In genomic region chr3:196985298-196985697, GRCh38 we compare ENCODE assay signal across 17 cellular contexts.
"Had no signal": no experiment of that assay in that cellular context is flagged by ENCODE, and none has a peak within 500 bp of the region (broad histone marks: within the 10 kb centered on the region; RNA-seq: fewer than 3 reads in every experiment).

No MANE protein-coding gene starts in this region.

- H3K4me1 ChIP-seq: colonic mucosa, foreskin keratinocyte, tibial artery, upper lobe of left lung, vagina had no signal

- H3K27ac ChIP-seq: colonic mucosa, foreskin keratinocyte, right atrium auricular region, tibial artery, upper lobe of left lung, vagina had no signal

- FAIRE-seq: keratinocyte had no signal

- H3K4me3 ChIP-seq: colonic mucosa, right atrium auricular region, tibial artery, upper lobe of left lung, vagina had no signal

- H3K27me3 ChIP-seq: colonic mucosa, right atrium auricular region, upper lobe of left lung, vagina had no signal

- H3K36me3 ChIP-seq: colonic mucosa, right atrium auricular region, tibial artery, upper lobe of left lung, vagina had no signal

- H3K9me3 ChIP-seq: colonic mucosa, vagina had no signal

- ATAC-seq: foreskin keratinocyte; naive thymus-derived CD4-positive, alpha-beta T cell; stimulated activated memory B cell treated with anti-CD40 and anti-IgM and Interleukin-4, amounts not matched to agents 10 μg/mL and 1 μg/mL and 100 μg/mL, for 72 hours had no signal

- DNase-seq: cerebellar nuclear complex; colonic mucosa; dermis blood vessel endothelial cell; foreskin keratinocyte; hippocampal formation; mesendoderm; naive thymus-derived CD4-positive, alpha-beta T cell; nephron progenitor cell; stimulated activated CD4-positive, alpha-beta T cell treated with anti-CD3 and anti-CD28 coated beads, Interleukin-15, amount 100 ng/mL, for 24 hours; stimulated activated CD4-positive, alpha-beta T cell treated with anti-CD3 and anti-CD28 coated beads, Interleukin-1b, Interleukin-23, amount 100 ng/mL, for 48 hours; stimulated activated CD4-positive, alpha-beta T cell treated with anti-CD3 and anti-CD28 coated beads, Interleukin-4, amount 100 ng/mL, for 24 hours; upper lobe of left lung had no signal
